31 cellular contexts compared by ENCODE assay signal in genomic region chr1:19892129-19892528, GRCh38. TPM values are rescaled to one million over a fixed set of nuclear protein-coding genes. Genes with fewer than 3 reads are reported as not detected.
"Had no signal": no experiment of that assay in that cellular context is flagged by ENCODE, and none has a peak within 500 bp of the region (broad histone marks: within the 10 kb centered on the region; RNA-seq: fewer than 3 reads in every experiment).

No MANE protein-coding gene starts in this region.

- H3K4me1 ChIP-seq: tibial artery had no signal

- H3K27me3 ChIP-seq: esophagus squamous epithelium, ovary, right lobe of liver, stomach, suprapubic skin, tibial artery had no signal

- FAIRE-seq: endometrium, frontal cortex, islet of Langerhans had no signal

- H3K27ac ChIP-seq: esophagus squamous epithelium, ovary, right lobe of liver, stomach, suprapubic skin, tibial artery had no signal

- H3K4me3 ChIP-seq: esophagus squamous epithelium, ovary, right lobe of liver, stomach, suprapubic skin, tibial artery had no signal

- H3K36me3 ChIP-seq: ovary had no signal

- DNase-seq: activated CD4-positive, alpha-beta memory T cell treated with anti-CD3 and anti-CD28 coated beads for 36 hours; activated CD4-positive, alpha-beta T cell treated with anti-CD3 and anti-CD28 coated beads, Interleukin-2, amount 10 ng/mL, durations not matched to agents 24 days and 14 days; activated CD4-positive, CD25-positive, alpha-beta regulatory T cell treated with anti-CD3 and anti-CD28 coated beads, Interleukin-2, amount 50 U/mL, for 72 hours; activated CD8-positive, alpha-beta memory T cell treated with anti-CD3 and anti-CD28 coated beads, Interleukin-2, amount 50 U/mL, for 48 hours; activated naive CD8-positive, alpha-beta T cell treated with anti-CD3 and anti-CD28 coated beads, Interleukin-2, amount 50 U/mL, for 24 hours; activated T-cell treated with anti-CD3 and anti-CD28 coated beads, Interleukin-2, amount 50 U/mL, for 24 hours; amygdala; effector CD4-positive, alpha-beta T cell; esophagus squamous epithelium; glutamatergic neuron; left colon; midbrain; naive thymus-derived CD4-positive, alpha-beta T cell; ovary; right lobe of liver; stimulated activated CD4-positive, alpha-beta T cell treated with anti-CD3 and anti-CD28 coated beads, Interleukin-12 subunit alpha, Interleukin-12 subunit beta, amount 100 ng/mL, for 4 hours; stimulated activated CD4-positive, alpha-beta T cell treated with anti-CD3 and anti-CD28 coated beads, Interleukin-4, amount 100 ng/mL, for 1 hour; stomach; T-helper 2 cell; tibial artery had no signal

- H3K9me3 ChIP-seq: esophagus squamous epithelium, ovary, right lobe of liver, stomach, suprapubic skin, tibial artery had no signal

- ATAC-seq: activated naive CD8-positive, alpha-beta T cell treated with anti-CD3 and anti-CD28 coated beads, Interleukin-2, amount 50 U/mL, for 24 hours; left colon; naive thymus-derived CD4-positive, alpha-beta T cell; right lobe of liver had no signal

RNA-seq across cellular contexts. Expression of gene PLA2G2E, which starts 31.3 kb away (rescaled TPM):
- total RNA-seq: activated CD4-positive, alpha-beta memory T cell treated with anti-CD3 and anti-CD28 coated beads for 36 hours; activated CD4-positive, alpha-beta T cell treated with anti-CD3 and anti-CD28 coated beads, Interleukin-2, amount 10 ng/mL, durations not matched to agents 24 days and 14 days; activated T-helper 2 cell treated with anti-CD3 and anti-CD28 coated beads, Interferon-gamma antibody, Interleukin-2, Interleukin-4, amounts not matched to agents 10 μg/mL and 5 μg/mL and 100 μg/mL, durations not matched to agents 14 hours and 24 hours and 36 hours; esophagus squamous epithelium; frontal cortex; left colon; liver; naive thymus-derived CD4-positive, alpha-beta T cell; ovary; progenitor cell of endocrine pancreas; renal cortical epithelial cell; right lobe of liver; skeletal muscle tissue; stomach; ureter had no signal
- polyA plus RNA-seq: liver; naive thymus-derived CD4-positive, alpha-beta T cell; neural cell; ovary; stomach had no signal
